Comparison of ENCODE assay signal across 17 cellular contexts in the genomic region with DNA sequence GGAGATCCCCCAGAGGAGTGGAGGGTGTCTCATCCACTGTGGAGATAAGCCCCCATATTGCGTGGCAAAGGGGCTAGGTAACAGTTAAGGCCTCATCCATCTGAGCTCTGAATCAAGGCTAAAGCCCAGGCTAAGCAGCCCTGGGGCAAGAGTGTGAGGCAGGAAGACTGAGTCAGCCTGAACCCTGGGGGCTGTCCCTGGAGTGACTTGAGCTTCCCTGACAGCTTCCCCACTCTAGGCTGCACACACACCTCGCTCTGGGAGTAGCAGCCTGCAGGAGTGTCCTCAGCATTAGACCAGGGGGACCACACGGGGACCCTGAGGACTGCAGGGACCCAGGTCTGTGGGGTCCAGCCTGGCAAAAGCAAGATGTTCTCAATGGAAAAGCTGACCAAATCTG. TPM values are rescaled to one million over a fixed set of nuclear protein-coding genes. Genes with fewer than 3 reads are reported as not detected.
A peak's percentile ranks its signal among the peaks of the same experiment; 100 is the strongest.
DNase-seq lines count a peak whose midpoint lies in the region; ATAC-seq and TF ChIP-seq lines count a peak whose summit lies in the region.
"Had no signal": no experiment of that assay in that cellular context is flagged by ENCODE, and none has a peak within 500 bp of the region (broad histone marks: within the 10 kb centered on the region; RNA-seq: fewer than 3 reads in every experiment).

No MANE protein-coding gene starts in this region.

- no peak overlapping the region for H3K4me3 Mint-ChIP-seq in activated T-cell treated with anti-CD3 and anti-CD28 coated beads, Interleukin-2, amount 50 U/mL, for 72 hours
- H3K4me3 Mint-ChIP-seq: T-helper 2 cell treated with Interferon-gamma antibody and Interleukin-4, amounts not matched to agents 5 μg/mL and 100 μg/mL, for 36 hours had no signal

- H3K27me3 ChIP-seq in brain microvascular endothelial cell (replicated peaks), result no peaks in the 10 kb centered on the region
- H3K27me3 ChIP-seq: right atrium auricular region had no signal

- H3K4me3 ChIP-seq in HEK293 (ENCODE audit: low read depth, low read length) (no peak overlapping the region), brain microvascular endothelial cell (ENCODE audit: low read depth, low read length) (no peak overlapping the region), foreskin fibroblast (ENCODE audit: low read depth in 1 of 2, low read length in 2 of 2) (no peak overlapping the region)
- H3K4me3 ChIP-seq: right atrium auricular region had no signal

- H3K27ac Mint-ChIP-seq in activated T-cell treated with anti-CD3 and anti-CD28 coated beads, Interleukin-2, amount 50 U/mL, for 72 hours, result no peak overlapping the region
- H3K27ac Mint-ChIP-seq: T-helper 2 cell treated with Interferon-gamma antibody and Interleukin-4, amounts not matched to agents 5 μg/mL and 100 μg/mL, for 36 hours had no signal

- peaks cover 4% of the 10 kb centered on the region for H3K27me3 Mint-ChIP-seq in activated T-cell treated with anti-CD3 and anti-CD28 coated beads, Interleukin-2, amount 50 U/mL, for 72 hours (ENCODE audit: low read depth)

- no peaks in the 10 kb centered on the region for H3K36me3 Mint-ChIP-seq in activated T-cell treated with anti-CD3 and anti-CD28 coated beads, Interleukin-2, amount 50 U/mL, for 72 hours (ENCODE audit: insufficient read depth in 2 of 2)

- peak; percentile 29 to 33 for DNase-seq in activated T-cell treated with anti-CD3 and anti-CD28 coated beads, Interleukin-2, amount 50 U/mL, for 72 hours
- no peak for DNase-seq in activated T-cell treated with anti-CD3 and anti-CD28 coated beads for 4 hours
- peak; percentile 16 for DNase-seq in brain microvascular endothelial cell
- DNase-seq in stimulated activated CD8-positive, alpha-beta memory T cell treated with anti-CD3 and anti-CD28 coated beads, Interleukin-4, amount 100 ng/mL, for 48 hours, result peak; percentile 31
- no peak for DNase-seq in RPMI8226
- no peak for DNase-seq in foreskin fibroblast
- DNase-seq: activated CD4-positive, CD25-positive, alpha-beta regulatory T cell; cerebellar nuclear complex; KG1; left cardiac atrium; NCI-H1048; nucleus accumbens; substantia nigra had no signal

- no peaks in the 10 kb centered on the region for H3K36me3 ChIP-seq in HEK293 (ENCODE audit: control insufficient read depth in 2 of 2, insufficient read depth in 1 of 2, low read length in 2 of 2)
- H3K36me3 ChIP-seq in brain microvascular endothelial cell (replicated peaks), result no peaks in the 10 kb centered on the region
- H3K36me3 ChIP-seq: right atrium auricular region had no signal

- POLR2A ChIA-PET in HEK293 (lab: Yijun Ruan, JAX), result no interaction called here

- peak; percentile 82 to 86 for ATAC-seq in activated T-cell treated with anti-CD3 and anti-CD28 coated beads, Interleukin-2, amount 50 U/mL, for 72 hours (replicated peaks in 1 of 2)
- ATAC-seq in HG02981 (IDR thresholded peaks at IDR 0.05; ENCODE audit: unreplicated experiment), result no peak
- ATAC-seq: left cardiac atrium had no signal

- H3K9me3 ChIP-seq in HEK293 (ENCODE audit: control insufficient read depth, insufficient read depth, low read depth, low read length), result no peaks in the 10 kb centered on the region
- H3K9me3 ChIP-seq: right atrium auricular region had no signal

- H3K9me3 Mint-ChIP-seq in activated T-cell treated with anti-CD3 and anti-CD28 coated beads, Interleukin-2, amount 50 U/mL, for 72 hours, result no peaks in the 10 kb centered on the region
- H3K9me3 Mint-ChIP-seq: T-helper 2 cell treated with Interferon-gamma antibody and Interleukin-4, amounts not matched to agents 5 μg/mL and 100 μg/mL, for 36 hours had no signal

- in situ Hi-C loops in brain microvascular endothelial cell (cut with HindIII; ENCODE audit: low pct_ligation_motif_present, low sequenced_read_pairs), result no loop called here

- TF ChIP-seq CTCF in HEK293 (tag by site-specific recombination; IDR thresholded peaks at IDR 0.05) (no peak), brain microvascular endothelial cell (IDR thresholded peaks at IDR 0.05; ENCODE audit: low read depth, low read length, missing control alignments) (no peak), foreskin fibroblast (IDR thresholded peaks at IDR 0.05; ENCODE audit: low read depth, low read length) (no peak)

- no peak overlapping the region for H3K27ac ChIP-seq in HEK293 (ENCODE audit: extremely low read depth, low read depth, low read length)
- H3K27ac ChIP-seq in brain microvascular endothelial cell, result no peak overlapping the region
- H3K27ac ChIP-seq: right atrium auricular region had no signal

- H3K4me1 Mint-ChIP-seq in activated T-cell treated with anti-CD3 and anti-CD28 coated beads, Interleukin-2, amount 50 U/mL, for 72 hours (ENCODE audit: low read depth), result no peaks in the 10 kb centered on the region

- H3K4me1 ChIP-seq in HEK293 (ENCODE audit: control insufficient read depth, insufficient read depth, low read length), result no peaks in the 10 kb centered on the region
- H3K4me1 ChIP-seq: right atrium auricular region had no signal

- CTCF ChIA-PET in HEK293 (lab: Yijun Ruan, JAX), result interaction anchor here (0.5 to 1.0 kb wide), 3 partner anchors 64 to 767 kb away, joined by 3 read pairs; no protein-coding TSS in a partner anchor

TF ChIP-seq in HEK293, 187 proteins besides CTCF, POLR2A, EP300 and RAD21:
- TF ChIP-seq MEIS1 (CRISPR knock-in tag; IDR thresholded peaks at IDR 0.05; ENCODE audit: borderline replicate concordance) (no peak), GLIS2 (tag by site-specific recombination; IDR thresholded peaks at IDR 0.05) (0 out of 2 replicates have a peak, but pooled peaks have one; percentile 10)

RNA-seq across cellular contexts. Expression of a gene that starts 27.9 kb away (rescaled TPM):
- total RNA-seq in activated T-cell treated with anti-CD3 and anti-CD28 coated beads, Interleukin-2, amount 50 U/mL, for 72 hours, result 1 to 10 TPM; 1.3 to 2.1 TPM
- total RNA-seq: left cardiac atrium, right atrium auricular region had no signal

RNA-seq across cellular contexts. Expression of a gene that starts 43.9 kb away (rescaled TPM):
- not detected for total RNA-seq in activated T-cell treated with anti-CD3 and anti-CD28 coated beads, Interleukin-2, amount 50 U/mL, for 72 hours
- total RNA-seq: right atrium auricular region had no signal

RNA-seq across cellular contexts. Expression of a gene that starts 53.3 kb away (rescaled TPM):
- total RNA-seq in activated T-cell treated with anti-CD3 and anti-CD28 coated beads, Interleukin-2, amount 50 U/mL, for 72 hours, result not detected
- total RNA-seq: left cardiac atrium, right atrium auricular region had no signal

Comparison
In these comparisons a context has a peak if more than half of its experiments do, and no peak if none do; other contexts are left out.
1. DNase-seq: peak in activated T-cell treated with anti-CD3 and anti-CD28 coated beads, Interleukin-2, amount 50 U/mL, for 72 hours (2 of 2), brain microvascular endothelial cell (single experiment) and stimulated activated CD8-positive, alpha-beta memory T cell treated with anti-CD3 and anti-CD28 coated beads, Interleukin-4, amount 100 ng/mL, for 48 hours (single experiment); none in activated T-cell treated with anti-CD3 and anti-CD28 coated beads for 4 hours (single experiment), RPMI8226 (single experiment) and foreskin fibroblast (0 of 2).